Comparison of ENCODE assay signal across 1 cellular context in the genomic region with DNA sequence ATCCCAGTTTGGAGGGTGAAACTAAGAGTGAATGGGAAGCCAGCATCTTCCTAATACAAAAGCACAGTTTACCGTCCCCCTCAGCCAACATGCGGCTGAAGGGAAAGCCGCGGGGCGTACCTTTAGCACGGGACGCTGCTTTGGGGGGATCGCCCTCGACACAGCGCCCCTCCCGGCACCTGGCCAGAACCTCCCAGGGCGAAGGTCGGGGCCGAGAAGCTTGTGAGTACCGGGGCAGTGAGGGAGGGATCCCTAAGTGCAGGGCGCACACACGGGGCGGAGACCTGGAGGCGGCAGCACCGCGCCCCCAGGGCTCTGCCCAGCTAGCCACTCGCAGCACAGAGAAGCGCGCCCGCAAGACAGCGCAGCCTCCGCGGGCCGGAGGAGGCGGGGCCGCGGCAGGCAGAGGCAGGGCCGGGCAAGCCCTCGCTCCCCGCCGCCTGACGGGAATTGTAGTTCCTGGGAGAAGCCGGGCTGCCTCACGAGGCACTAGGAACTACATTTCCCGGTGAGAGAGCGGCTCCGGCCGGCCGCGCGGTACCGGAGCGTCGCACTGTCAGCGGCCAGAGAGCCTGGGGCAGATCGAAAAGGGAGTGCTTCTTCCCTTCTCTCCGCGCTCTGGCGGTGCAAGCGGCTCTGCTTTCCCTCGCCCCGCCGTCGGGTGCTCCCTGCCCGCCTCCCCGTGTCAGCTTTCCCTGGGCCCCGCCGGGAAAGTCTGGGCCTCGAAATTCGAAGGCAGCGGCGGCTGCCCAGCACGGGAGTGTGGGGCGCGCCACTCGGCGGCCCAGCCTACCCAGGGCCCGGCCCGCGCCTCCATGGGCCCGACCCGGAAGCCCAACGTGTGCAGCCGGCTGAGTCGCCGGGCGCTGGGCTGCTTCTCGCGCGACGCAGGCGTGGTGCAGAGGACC.
A peak's percentile ranks its signal among the peaks of the same experiment; 100 is the strongest.
TF ChIP-seq lines count a peak whose summit lies in the region.

A gene with protein sequence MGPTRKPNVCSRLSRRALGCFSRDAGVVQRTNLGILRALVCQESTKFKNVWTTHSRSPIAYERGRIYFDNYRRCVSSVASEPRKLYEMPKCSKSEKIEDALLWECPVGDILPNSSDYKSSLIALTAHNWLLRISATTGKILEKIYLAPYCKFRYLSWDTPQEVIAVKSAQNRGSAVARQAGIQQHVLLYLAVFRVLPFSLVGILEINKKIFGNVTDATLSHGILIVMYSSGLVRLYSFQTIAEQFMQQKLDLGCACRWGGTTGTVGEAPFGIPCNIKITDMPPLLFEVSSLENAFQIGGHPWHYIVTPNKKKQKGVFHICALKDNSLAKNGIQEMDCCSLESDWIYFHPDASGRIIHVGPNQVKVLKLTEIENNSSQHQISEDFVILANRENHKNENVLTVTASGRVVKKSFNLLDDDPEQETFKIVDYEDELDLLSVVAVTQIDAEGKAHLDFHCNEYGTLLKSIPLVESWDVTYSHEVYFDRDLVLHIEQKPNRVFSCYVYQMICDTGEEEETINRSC (plus strand): TSS at position 464 of the 908 bp plus-strand sequence. CDS start 352 bp downstream, at position 816.
A gene with protein sequence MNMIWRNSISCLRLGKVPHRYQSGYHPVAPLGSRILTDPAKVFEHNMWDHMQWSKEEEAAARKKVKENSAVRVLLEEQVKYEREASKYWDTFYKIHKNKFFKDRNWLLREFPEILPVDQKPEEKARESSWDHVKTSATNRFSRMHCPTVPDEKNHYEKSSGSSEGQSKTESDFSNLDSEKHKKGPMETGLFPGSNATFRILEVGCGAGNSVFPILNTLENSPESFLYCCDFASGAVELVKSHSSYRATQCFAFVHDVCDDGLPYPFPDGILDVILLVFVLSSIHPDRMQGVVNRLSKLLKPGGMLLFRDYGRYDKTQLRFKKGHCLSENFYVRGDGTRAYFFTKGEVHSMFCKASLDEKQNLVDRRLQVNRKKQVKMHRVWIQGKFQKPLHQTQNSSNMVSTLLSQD (minus strand): TSS at position 228 of the 908 bp plus-strand sequence. CDS start 41,805 bp downstream, outside the sequence.

TF ChIP-seq in K562, 482 proteins besides CTCF, POLR2A, EP300 and RAD21 (continued from another document and continues in another):
- TF ChIP-seq, protein P1, sequence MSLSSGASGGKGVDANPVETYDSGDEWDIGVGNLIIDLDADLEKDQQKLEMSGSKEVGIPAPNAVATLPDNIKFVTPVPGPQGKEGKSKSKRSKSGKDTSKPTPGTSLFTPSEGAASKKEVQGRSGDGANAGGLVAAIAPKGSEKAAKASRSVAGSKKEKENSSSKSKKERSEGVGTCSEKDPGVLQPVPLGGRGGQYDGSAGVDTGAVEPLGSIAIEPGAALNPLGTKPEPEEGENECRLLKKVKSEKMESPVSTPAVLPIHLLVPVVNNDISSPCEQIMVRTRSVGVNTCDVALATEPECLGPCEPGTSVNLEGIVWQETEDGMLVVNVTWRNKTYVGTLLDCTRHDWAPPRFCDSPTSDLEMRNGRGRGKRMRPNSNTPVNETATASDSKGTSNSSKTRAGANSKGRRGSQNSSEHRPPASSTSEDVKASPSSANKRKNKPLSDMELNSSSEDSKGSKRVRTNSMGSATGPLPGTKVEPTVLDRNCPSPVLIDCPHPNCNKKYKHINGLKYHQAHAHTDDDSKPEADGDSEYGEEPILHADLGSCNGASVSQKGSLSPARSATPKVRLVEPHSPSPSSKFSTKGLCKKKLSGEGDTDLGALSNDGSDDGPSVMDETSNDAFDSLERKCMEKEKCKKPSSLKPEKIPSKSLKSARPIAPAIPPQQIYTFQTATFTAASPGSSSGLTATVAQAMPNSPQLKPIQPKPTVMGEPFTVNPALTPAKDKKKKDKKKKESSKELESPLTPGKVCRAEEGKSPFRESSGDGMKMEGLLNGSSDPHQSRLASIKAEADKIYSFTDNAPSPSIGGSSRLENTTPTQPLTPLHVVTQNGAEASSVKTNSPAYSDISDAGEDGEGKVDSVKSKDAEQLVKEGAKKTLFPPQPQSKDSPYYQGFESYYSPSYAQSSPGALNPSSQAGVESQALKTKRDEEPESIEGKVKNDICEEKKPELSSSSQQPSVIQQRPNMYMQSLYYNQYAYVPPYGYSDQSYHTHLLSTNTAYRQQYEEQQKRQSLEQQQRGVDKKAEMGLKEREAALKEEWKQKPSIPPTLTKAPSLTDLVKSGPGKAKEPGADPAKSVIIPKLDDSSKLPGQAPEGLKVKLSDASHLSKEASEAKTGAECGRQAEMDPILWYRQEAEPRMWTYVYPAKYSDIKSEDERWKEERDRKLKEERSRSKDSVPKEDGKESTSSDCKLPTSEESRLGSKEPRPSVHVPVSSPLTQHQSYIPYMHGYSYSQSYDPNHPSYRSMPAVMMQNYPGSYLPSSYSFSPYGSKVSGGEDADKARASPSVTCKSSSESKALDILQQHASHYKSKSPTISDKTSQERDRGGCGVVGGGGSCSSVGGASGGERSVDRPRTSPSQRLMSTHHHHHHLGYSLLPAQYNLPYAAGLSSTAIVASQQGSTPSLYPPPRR (CRISPR knock-in tag; IDR thresholded peaks at IDR 0.05; ENCODE audit: borderline replicate concordance), result no peak
- TF ChIP-seq PRMT5 (CRISPR knock-in tag; IDR thresholded peaks at IDR 0.05), result peak; percentile 76; the same call in 1 of the 2 replicates
- TF ChIP-seq, protein P2, sequence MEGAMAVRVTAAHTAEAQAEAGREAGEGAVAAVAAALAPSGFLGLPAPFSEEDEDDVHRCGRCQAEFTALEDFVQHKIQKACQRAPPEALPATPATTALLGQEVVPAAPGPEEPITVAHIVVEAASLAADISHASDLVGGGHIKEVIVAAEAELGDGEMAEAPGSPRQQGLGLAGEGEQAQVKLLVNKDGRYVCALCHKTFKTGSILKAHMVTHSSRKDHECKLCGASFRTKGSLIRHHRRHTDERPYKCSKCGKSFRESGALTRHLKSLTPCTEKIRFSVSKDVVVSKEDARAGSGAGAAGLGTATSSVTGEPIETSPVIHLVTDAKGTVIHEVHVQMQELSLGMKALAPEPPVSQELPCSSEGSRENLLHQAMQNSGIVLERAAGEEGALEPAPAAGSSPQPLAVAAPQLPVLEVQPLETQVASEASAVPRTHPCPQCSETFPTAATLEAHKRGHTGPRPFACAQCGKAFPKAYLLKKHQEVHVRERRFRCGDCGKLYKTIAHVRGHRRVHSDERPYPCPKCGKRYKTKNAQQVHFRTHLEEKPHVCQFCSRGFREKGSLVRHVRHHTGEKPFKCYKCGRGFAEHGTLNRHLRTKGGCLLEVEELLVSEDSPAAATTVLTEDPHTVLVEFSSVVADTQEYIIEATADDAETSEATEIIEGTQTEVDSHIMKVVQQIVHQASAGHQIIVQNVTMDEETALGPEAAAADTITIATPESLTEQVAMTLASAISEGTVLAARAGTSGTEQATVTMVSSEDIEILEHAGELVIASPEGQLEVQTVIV (CRISPR knock-in tag; IDR thresholded peaks at IDR 0.05; ENCODE audit: borderline replicate concordance), result peak; percentile 52; the same call in 1 of the 2 replicates
- TF ChIP-seq, protein P3, sequence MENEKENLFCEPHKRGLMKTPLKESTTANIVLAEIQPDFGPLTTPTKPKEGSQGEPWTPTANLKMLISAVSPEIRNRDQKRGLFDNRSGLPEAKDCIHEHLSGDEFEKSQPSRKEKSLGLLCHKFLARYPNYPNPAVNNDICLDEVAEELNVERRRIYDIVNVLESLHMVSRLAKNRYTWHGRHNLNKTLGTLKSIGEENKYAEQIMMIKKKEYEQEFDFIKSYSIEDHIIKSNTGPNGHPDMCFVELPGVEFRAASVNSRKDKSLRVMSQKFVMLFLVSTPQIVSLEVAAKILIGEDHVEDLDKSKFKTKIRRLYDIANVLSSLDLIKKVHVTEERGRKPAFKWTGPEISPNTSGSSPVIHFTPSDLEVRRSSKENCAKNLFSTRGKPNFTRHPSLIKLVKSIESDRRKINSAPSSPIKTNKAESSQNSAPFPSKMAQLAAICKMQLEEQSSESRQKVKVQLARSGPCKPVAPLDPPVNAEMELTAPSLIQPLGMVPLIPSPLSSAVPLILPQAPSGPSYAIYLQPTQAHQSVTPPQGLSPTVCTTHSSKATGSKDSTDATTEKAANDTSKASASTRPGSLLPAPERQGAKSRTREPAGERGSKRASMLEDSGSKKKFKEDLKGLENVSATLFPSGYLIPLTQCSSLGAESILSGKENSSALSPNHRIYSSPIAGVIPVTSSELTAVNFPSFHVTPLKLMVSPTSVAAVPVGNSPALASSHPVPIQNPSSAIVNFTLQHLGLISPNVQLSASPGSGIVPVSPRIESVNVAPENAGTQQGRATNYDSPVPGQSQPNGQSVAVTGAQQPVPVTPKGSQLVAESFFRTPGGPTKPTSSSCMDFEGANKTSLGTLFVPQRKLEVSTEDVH (IDR thresholded peaks at IDR 0.05; ENCODE audit: low read depth, partially characterized antibody), result peak; percentile 29
- 0 out of 2 replicates have a peak, but pooled peaks have one; percentile 64 for TF ChIP-seq ZNF197 (CRISPR knock-in tag; IDR thresholded peaks at IDR 0.05; ENCODE audit: low read depth)
- TF ChIP-seq KHSRP (IDR thresholded peaks at IDR 0.05), result no peak
- no peak for TF ChIP-seq ZNF780A (CRISPR knock-in tag; IDR thresholded peaks at IDR 0.05)
- TF ChIP-seq, protein P4, sequence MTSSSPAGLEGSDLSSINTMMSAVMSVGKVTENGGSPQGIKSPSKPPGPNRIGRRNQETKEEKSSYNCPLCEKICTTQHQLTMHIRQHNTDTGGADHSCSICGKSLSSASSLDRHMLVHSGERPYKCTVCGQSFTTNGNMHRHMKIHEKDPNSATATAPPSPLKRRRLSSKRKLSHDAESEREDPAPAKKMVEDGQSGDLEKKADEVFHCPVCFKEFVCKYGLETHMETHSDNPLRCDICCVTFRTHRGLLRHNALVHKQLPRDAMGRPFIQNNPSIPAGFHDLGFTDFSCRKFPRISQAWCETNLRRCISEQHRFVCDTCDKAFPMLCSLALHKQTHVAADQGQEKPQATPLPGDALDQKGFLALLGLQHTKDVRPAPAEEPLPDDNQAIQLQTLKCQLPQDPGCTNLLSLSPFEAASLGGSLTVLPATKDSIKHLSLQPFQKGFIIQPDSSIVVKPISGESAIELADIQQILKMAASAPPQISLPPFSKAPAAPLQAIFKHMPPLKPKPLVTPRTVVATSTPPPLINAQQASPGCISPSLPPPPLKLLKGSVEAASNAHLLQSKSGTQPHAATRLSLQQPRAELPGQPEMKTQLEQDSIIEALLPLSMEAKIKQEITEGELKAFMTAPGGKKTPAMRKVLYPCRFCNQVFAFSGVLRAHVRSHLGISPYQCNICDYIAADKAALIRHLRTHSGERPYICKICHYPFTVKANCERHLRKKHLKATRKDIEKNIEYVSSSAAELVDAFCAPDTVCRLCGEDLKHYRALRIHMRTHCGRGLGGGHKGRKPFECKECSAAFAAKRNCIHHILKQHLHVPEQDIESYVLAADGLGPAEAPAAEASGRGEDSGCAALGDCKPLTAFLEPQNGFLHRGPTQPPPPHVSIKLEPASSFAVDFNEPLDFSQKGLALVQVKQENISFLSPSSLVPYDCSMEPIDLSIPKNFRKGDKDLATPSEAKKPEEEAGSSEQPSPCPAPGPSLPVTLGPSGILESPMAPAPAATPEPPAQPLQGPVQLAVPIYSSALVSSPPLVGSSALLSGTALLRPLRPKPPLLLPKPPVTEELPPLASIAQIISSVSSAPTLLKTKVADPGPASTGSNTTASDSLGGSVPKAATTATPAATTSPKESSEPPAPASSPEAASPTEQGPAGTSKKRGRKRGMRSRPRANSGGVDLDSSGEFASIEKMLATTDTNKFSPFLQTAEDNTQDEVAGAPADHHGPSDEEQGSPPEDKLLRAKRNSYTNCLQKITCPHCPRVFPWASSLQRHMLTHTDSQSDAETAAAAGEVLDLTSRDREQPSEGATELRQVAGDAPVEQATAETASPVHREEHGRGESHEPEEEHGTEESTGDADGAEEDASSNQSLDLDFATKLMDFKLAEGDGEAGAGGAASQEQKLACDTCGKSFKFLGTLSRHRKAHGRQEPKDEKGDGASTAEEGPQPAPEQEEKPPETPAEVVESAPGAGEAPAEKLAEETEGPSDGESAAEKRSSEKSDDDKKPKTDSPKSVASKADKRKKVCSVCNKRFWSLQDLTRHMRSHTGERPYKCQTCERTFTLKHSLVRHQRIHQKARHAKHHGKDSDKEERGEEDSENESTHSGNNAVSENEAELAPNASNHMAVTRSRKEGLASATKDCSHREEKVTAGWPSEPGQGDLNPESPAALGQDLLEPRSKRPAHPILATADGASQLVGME (CRISPR knock-in tag; IDR thresholded peaks at IDR 0.05), result peak; percentile 85; the same call in 1 of the 2 replicates
- TF ChIP-seq ZNF384 (IDR thresholded peaks at IDR 0.05; ENCODE audit: low read depth, low read length), result peak; percentile 7; the same call in 1 of the 2 replicates
- TF ChIP-seq TEAD4 (IDR thresholded peaks at IDR 0.05; ENCODE audit: low read length), result 0 out of 2 replicates have a peak, but pooled peaks have one; percentile 24
- TF ChIP-seq TEAD4 (CRISPR knock-in tag; IDR thresholded peaks at IDR 0.05; ENCODE audit: borderline replicate concordance), result no peak
- peak; percentile 96 for TF ChIP-seq MYC (IDR thresholded peaks at IDR 0.05; ENCODE audit: low read depth, low read length)
- TF ChIP-seq MYC (CRISPR knock-in tag; IDR thresholded peaks at IDR 0.05; ENCODE audit: borderline replicate concordance, low read depth), result peak; percentile 94
- peak; percentile 50 for TF ChIP-seq RBM39 (optimal IDR thresholded peaks at IDR 0.05; ENCODE audit: low read depth, low read length)
- TF ChIP-seq, protein P5, sequence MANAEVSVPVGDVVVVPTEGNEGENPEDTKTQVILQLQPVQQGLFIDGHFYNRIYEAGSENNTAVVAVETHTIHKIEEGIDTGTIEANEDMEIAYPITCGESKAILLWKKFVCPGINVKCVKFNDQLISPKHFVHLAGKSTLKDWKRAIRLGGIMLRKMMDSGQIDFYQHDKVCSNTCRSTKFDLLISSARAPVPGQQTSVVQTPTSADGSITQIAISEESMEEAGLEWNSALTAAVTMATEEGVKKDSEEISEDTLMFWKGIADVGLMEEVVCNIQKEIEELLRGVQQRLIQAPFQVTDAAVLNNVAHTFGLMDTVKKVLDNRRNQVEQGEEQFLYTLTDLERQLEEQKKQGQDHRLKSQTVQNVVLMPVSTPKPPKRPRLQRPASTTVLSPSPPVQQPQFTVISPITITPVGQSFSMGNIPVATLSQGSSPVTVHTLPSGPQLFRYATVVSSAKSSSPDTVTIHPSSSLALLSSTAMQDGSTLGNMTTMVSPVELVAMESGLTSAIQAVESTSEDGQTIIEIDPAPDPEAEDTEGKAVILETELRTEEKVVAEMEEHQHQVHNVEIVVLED (CRISPR knock-in tag; IDR thresholded peaks at IDR 0.05), result peak; percentile 76
- no peak for TF ChIP-seq ZNF274 (IDR thresholded peaks at IDR 0.05; ENCODE audit: borderline replicate concordance, low read depth, low read length)
- TF ChIP-seq, protein P6, sequence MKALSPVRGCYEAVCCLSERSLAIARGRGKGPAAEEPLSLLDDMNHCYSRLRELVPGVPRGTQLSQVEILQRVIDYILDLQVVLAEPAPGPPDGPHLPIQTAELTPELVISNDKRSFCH (CRISPR knock-in tag; IDR thresholded peaks at IDR 0.05), result no peak
- TF ChIP-seq, protein P6 (tag; IDR thresholded peaks at IDR 0.05), result peak; percentile 88
- no peak for TF ChIP-seq FOS (IDR thresholded peaks at IDR 0.05; ENCODE audit: extremely low read depth, insufficient read length)
- TF ChIP-seq NCOA1 (IDR thresholded peaks at IDR 0.05; ENCODE audit: low read depth), result peak; percentile 33; the same call in 1 of the 2 replicates
- peak; percentile 90 for TF ChIP-seq TAF1 (IDR thresholded peaks at IDR 0.05; ENCODE audit: control insufficient read depth, extremely low read depth, insufficient read depth, low read length, severe bottlenecking)
- TF ChIP-seq NEUROD1 (IDR thresholded peaks at IDR 0.05; ENCODE audit: borderline replicate concordance, low read depth, low read length, partially characterized antibody), result peak; percentile 48
